ENCODE assay signal across 16 cellular contexts in genomic region chr1:16074217-16074616, GRCh38. TPM values are rescaled to one million over a fixed set of nuclear protein-coding genes. Genes with fewer than 3 reads are reported as not detected.
A peak's percentile ranks its signal among the peaks of the same experiment; 100 is the strongest.
DNase-seq lines count a peak whose midpoint lies in the region; ATAC-seq and TF ChIP-seq lines count a peak whose summit lies in the region.
"Had no signal": no experiment of that assay in that cellular context is flagged by ENCODE, and none has a peak within 500 bp of the region (broad histone marks: within the 10 kb centered on the region; RNA-seq: fewer than 3 reads in every experiment).

No MANE protein-coding gene starts in this region.

- H3K79me2 ChIP-seq in SK-N-SH (ENCODE audit: insufficient read depth): no peaks in the 10 kb centered on the region

- H3K4me1 ChIP-seq in SK-N-SH (ENCODE audit: control insufficient read depth in 1 of 2, insufficient read depth in 2 of 2, low read depth in 1 of 2, low read length in 1 of 2): peaks cover 15 to 25% of the 10 kb centered on the region in 2 experiments; a peak in 3 of 4 replicates

- TF ChIP-seq CTCF in SK-N-SH (IDR thresholded peaks at IDR 0.05) (no peak), coronary artery (IDR thresholded peaks at IDR 0.05) (no peak), neural crest cell (conservative IDR thresholded peaks at IDR 0.05) (no peak)

- H3K27me3 Mint-ChIP-seq in IgD-negative memory B cell: peaks cover 15% of the 10 kb centered on the region
- H3K27me3 Mint-ChIP-seq in neural crest cell (ENCODE audit: low read depth): peaks cover 15% of the 10 kb centered on the region

- no peaks in the 10 kb centered on the region for H4K20me1 ChIP-seq in SK-N-SH (ENCODE audit: insufficient read depth)

- POLR2A ChIA-PET in SK-N-SH (lab: Yijun Ruan, JAX): no interaction called here

- WGBS in SK-N-SH (ENCODE audit: low lambda C conversion rate): 97% methylated on average over 5 of the region's 5 CpGs

- peaks cover 1% of the 10 kb centered on the region for H3K36me3 Mint-ChIP-seq in IgD-negative memory B cell
- H3K36me3 Mint-ChIP-seq in neural crest cell (ENCODE audit: low read depth): no peaks in the 10 kb centered on the region

- peak overlapping the region; percentile 76; the same call in 1 of the 2 replicates for H3K4me2 ChIP-seq in SK-N-SH

- H3K9me2 ChIP-seq in SK-N-SH: no peaks in the 10 kb centered on the region

- H3K27ac ChIP-seq in SK-N-SH (ENCODE audit: low read depth in 2 of 2, low read length in 1 of 2): no peak overlapping the region
- no peak overlapping the region for H3K27ac ChIP-seq in coronary artery
- H3K27ac ChIP-seq: 22Rv1, SJSA1, suprapubic skin had no signal

- no peak for TF ChIP-seq EP300 in SK-N-SH (IDR thresholded peaks at IDR 0.05; ENCODE audit: borderline replicate concordance in 1 of 2, low read depth in 1 of 2, low read length in 1 of 2)

- no peak for ATAC-seq in SK-N-SH treated with all-trans-retinoic acid at 6 μM for 48 hours
- ATAC-seq in GM19023 (IDR thresholded peaks at IDR 0.05; ENCODE audit: unreplicated experiment): no peak
- no peak for ATAC-seq in GM21381 (IDR thresholded peaks at IDR 0.05; ENCODE audit: unreplicated experiment)

- H2AFZ ChIP-seq in SK-N-SH (ENCODE audit: low read depth): no peak overlapping the region

- H3K9me3 Mint-ChIP-seq in IgD-negative memory B cell: no peaks in the 10 kb centered on the region
- no peaks in the 10 kb centered on the region for H3K9me3 Mint-ChIP-seq in neural crest cell

- H3K9ac ChIP-seq in SK-N-SH: no peak overlapping the region

- no peaks in the 10 kb centered on the region for H3K9me3 ChIP-seq in SK-N-SH
- H3K9me3 ChIP-seq: SJSA1, suprapubic skin had no signal

- peaks cover 9 to 16% (median 16%) of the 10 kb centered on the region in 3 donors for H3K4me1 Mint-ChIP-seq in IgD-negative memory B cell
- H3K4me1 Mint-ChIP-seq in neural crest cell: peaks cover 23% of the 10 kb centered on the region

- H3K27ac Mint-ChIP-seq in IgD-negative memory B cell (no peak overlapping the region), neural crest cell (ENCODE audit: unreplicated experiment) (no peak overlapping the region)

- TF ChIP-seq RAD21 in SK-N-SH (IDR thresholded peaks at IDR 0.05; ENCODE audit: low read length): no peak

- H3F3A ChIP-seq in SK-N-SH (replicated peaks; ENCODE audit: insufficient read depth): peaks cover 29% of the 10 kb centered on the region

- CTCF ChIA-PET in SK-N-SH (lab: Yijun Ruan, JAX): interaction anchor here (0.6 to 12.3 kb wide), 21 partner anchors 7 to 491 kb away, joined by 3 to 513 read pairs (median 6); partner anchors contain the start of genes HSPB7 and ZBTB17

- DNase-seq in SK-N-SH (no peak), coronary artery (ENCODE audit: low spot score) (no peak), neural crest cell (ENCODE audit: low read depth, low spot score) (no peak), NCI-H1417 treated with DMSO at 0.1 percent for 48 hours (lab: John Stamatoyannopoulos, UW) (no peak)
- DNase-seq: DND-41, retina had no signal

- H3K36me3 ChIP-seq in SK-N-SH (replicated peaks in 1 of 2; ENCODE audit: control insufficient read depth in 1 of 2, insufficient read depth in 2 of 2, low read length in 1 of 2): no peaks in the 10 kb centered on the region
- H3K36me3 ChIP-seq: SJSA1, suprapubic skin had no signal

- no peaks in the 10 kb centered on the region for H3K27me3 ChIP-seq in SK-N-SH (ENCODE audit: insufficient read depth)
- H3K27me3 ChIP-seq: SJSA1 had no signal

- H3K4me3 Mint-ChIP-seq in IgD-negative memory B cell: peak overlapping the region; percentile 74 to 93 (median 85)
- peak overlapping the region; percentile 87 for H3K4me3 Mint-ChIP-seq in neural crest cell

- H3K4me3 ChIP-seq in SK-N-SH (ENCODE audit: low read depth in 2 of 2, low read length in 1 of 2): no peak overlapping the region; a peak in 1 of 4 replicates
- peak overlapping the region; percentile 67 for H3K4me3 ChIP-seq in coronary artery

TF ChIP-seq in SK-N-SH, 30 proteins besides CTCF, POLR2A, EP300 and RAD21:
- no peak for TF ChIP-seq MXI1 (IDR thresholded peaks at IDR 0.05; ENCODE audit: low read depth, low read length)
- TF ChIP-seq, protein P1, sequence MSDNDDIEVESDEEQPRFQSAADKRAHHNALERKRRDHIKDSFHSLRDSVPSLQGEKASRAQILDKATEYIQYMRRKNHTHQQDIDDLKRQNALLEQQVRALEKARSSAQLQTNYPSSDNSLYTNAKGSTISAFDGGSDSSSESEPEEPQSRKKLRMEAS (IDR thresholded peaks at IDR 0.05; ENCODE audit: low read depth): no peak
- TF ChIP-seq YY1 (IDR thresholded peaks at IDR 0.05; ENCODE audit: low read depth): no peak
- TF ChIP-seq, protein P2, sequence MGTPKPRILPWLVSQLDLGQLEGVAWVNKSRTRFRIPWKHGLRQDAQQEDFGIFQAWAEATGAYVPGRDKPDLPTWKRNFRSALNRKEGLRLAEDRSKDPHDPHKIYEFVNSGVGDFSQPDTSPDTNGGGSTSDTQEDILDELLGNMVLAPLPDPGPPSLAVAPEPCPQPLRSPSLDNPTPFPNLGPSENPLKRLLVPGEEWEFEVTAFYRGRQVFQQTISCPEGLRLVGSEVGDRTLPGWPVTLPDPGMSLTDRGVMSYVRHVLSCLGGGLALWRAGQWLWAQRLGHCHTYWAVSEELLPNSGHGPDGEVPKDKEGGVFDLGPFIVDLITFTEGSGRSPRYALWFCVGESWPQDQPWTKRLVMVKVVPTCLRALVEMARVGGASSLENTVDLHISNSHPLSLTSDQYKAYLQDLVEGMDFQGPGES (IDR thresholded peaks at IDR 0.05; ENCODE audit: low read depth, low read length): no peak
- TF ChIP-seq FOSL2 (IDR thresholded peaks at IDR 0.05; ENCODE audit: borderline replicate concordance, low read depth): no peak
- TF ChIP-seq USF1 (IDR thresholded peaks at IDR 0.05; ENCODE audit: borderline replicate concordance, low read depth): no peak
- no peak for TF ChIP-seq POLR2AphosphoS5 (IDR thresholded peaks at IDR 0.05; ENCODE audit: low read depth, low read length)
- TF ChIP-seq SMC3 (IDR thresholded peaks at IDR 0.05; ENCODE audit: low read depth, low read length): no peak
- TF ChIP-seq NFIC (IDR thresholded peaks at IDR 0.05; ENCODE audit: borderline replicate concordance): no peak

TF ChIP-seq in SK-N-SH treated with all-trans-retinoic acid at 6 μM for 48 hours, 23 proteins besides CTCF, POLR2A, EP300 and RAD21:
- TF ChIP-seq ZC3H10 (CRISPR knock-in tag; IDR thresholded peaks at IDR 0.05) (no peak), ZFP30 (CRISPR knock-in tag; IDR thresholded peaks at IDR 0.05) (no peak), ZNF70 (CRISPR knock-in tag; IDR thresholded peaks at IDR 0.05) (no peak), PPARA (CRISPR knock-in tag; IDR thresholded peaks at IDR 0.05; ENCODE audit: borderline replicate concordance) (no peak)
- TF ChIP-seq, protein P3, sequence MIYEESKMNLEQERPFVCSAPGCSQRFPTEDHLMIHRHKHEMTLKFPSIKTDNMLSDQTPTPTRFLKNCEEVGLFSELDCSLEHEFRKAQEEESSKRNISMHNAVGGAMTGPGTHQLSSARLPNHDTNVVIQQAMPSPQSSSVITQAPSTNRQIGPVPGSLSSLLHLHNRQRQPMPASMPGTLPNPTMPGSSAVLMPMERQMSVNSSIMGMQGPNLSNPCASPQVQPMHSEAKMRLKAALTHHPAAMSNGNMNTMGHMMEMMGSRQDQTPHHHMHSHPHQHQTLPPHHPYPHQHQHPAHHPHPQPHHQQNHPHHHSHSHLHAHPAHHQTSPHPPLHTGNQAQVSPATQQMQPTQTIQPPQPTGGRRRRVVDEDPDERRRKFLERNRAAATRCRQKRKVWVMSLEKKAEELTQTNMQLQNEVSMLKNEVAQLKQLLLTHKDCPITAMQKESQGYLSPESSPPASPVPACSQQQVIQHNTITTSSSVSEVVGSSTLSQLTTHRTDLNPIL (CRISPR knock-in tag; IDR thresholded peaks at IDR 0.05; ENCODE audit: low read depth): no peak
- TF ChIP-seq, protein P4, sequence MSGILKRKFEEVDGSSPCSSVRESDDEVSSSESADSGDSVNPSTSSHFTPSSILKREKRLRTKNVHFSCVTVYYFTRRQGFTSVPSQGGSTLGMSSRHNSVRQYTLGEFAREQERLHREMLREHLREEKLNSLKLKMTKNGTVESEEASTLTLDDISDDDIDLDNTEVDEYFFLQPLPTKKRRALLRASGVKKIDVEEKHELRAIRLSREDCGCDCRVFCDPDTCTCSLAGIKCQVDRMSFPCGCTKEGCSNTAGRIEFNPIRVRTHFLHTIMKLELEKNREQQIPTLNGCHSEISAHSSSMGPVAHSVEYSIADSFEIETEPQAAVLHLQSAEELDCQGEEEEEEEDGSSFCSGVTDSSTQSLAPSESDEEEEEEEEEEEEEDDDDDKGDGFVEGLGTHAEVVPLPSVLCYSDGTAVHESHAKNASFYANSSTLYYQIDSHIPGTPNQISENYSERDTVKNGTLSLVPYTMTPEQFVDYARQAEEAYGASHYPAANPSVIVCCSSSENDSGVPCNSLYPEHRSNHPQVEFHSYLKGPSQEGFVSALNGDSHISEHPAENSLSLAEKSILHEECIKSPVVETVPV (CRISPR knock-in tag; IDR thresholded peaks at IDR 0.05): no peak

RNA-seq across cellular contexts. Expression of gene FAM131C, which starts 0.8 kb away (rescaled TPM):
- polyA plus RNA-seq in SK-N-SH (2012; rRNA removed) (0.97 and 1.6 TPM in 2 replicates), IgD-negative memory B cell (not detected)
- polyA plus RNA-seq in SK-N-SH (2012; cell fraction: cytosol; rRNA removed): 0.71 and 1.2 TPM in 2 replicates
- 0.95 and 2.1 TPM in 2 replicates for polyA plus RNA-seq in SK-N-SH (2012; cell fraction: nucleus; rRNA removed)
- total RNA-seq in neural crest cell: 0.48 and 0.68 TPM in 2 replicates
- total RNA-seq: dermis microvascular lymphatic vessel endothelial cell had no signal

RNA-seq across cellular contexts. Expression of gene CLCNKB, which starts 30.6 kb away (rescaled TPM):
- polyA plus RNA-seq in SK-N-SH (2012; rRNA removed): 0.37 and 0.41 TPM in 2 replicates
- polyA plus RNA-seq in SK-N-SH (2012; cell fraction: cytosol; rRNA removed): 0.18 and 0.25 TPM in 2 replicates
- 2.0 and 2.4 TPM in 2 replicates for polyA plus RNA-seq in SK-N-SH (2012; cell fraction: nucleus; rRNA removed)
- not detected for polyA plus RNA-seq in IgD-negative memory B cell
- total RNA-seq in neural crest cell: 0.30 TPM in 2 replicates
- total RNA-seq: SJSA1 had no signal

RNA-seq across cellular contexts. Expression of gene CLCNKA, which starts 52.4 kb away (rescaled TPM):
- polyA plus RNA-seq in SK-N-SH (2012; rRNA removed) (0.03 TPM in 2 replicates), IgD-negative memory B cell (not detected)
- 0.01 TPM in 1 of 2 replicates, not detected in the other for polyA plus RNA-seq in SK-N-SH (2012; cell fraction: cytosol; rRNA removed)
- polyA plus RNA-seq in SK-N-SH (2012; cell fraction: nucleus; rRNA removed): 0.24 and 0.46 TPM in 2 replicates
- total RNA-seq in neural crest cell: not detected in 2 replicates
- total RNA-seq: dermis microvascular lymphatic vessel endothelial cell, NCI-H460, SJSA1 had no signal

RNA-seq across cellular contexts. Expression of gene HSPB7, which starts 56.4 kb away (rescaled TPM):
- 0.05 and 0.23 TPM in 2 replicates for polyA plus RNA-seq in SK-N-SH (2012; rRNA removed)
- 0.03 and 0.08 TPM in 2 replicates for polyA plus RNA-seq in SK-N-SH (2012; cell fraction: cytosol; rRNA removed)
- 0.06 and 0.11 TPM in 2 replicates for polyA plus RNA-seq in SK-N-SH (2012; cell fraction: nucleus; rRNA removed)
- polyA plus RNA-seq in IgD-negative memory B cell: not detected
- not detected in 2 replicates for total RNA-seq in neural crest cell
- total RNA-seq: dermis microvascular lymphatic vessel endothelial cell, frontal cortex, NCI-H460, SJSA1 had no signal
